12 cellular contexts compared by ENCODE assay signal in the genomic region with DNA sequence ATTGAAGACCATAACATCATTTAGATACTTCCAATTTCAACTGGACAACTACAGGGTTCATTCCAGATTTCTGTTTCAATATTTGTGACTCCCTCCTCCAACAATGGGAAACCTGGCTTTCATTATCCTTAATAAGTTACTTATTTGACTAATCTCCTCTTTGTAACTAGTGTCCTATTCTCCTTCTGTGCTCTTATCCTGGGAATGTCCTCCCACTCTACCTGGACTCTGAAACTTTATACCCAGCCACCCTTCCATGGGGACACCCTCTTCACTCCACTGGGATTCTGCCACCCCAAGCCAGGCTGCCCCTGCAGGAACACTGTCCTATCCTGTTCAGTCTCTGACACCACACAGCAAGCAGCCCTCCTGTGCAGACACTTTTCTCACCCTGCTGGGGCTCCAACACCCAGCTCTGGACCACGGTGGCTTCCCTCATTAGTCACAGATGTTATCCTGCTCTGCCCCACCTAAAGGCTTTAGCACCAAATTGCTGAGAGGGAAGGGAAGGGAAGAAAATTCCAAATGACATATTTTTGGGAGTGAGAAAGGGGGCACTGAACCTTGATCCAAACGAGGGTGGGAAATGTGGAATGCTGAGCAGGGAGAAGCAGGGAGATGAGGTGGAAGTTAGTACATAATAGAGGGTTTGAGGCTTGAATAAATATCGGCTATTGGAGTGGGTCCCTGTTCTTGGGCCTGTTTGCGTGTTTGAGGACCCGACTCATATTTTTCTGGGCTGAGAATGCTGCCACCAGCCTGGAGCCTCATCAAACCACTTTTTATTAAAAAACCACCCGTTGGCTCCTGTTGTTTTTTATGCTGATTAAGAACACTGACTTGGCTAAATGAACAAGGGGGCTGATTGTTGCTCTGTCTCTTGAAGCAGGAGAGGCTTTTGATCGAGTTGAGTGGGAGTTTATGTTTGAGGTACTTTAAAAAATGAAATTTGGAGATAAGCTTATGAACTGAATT. TPM values are rescaled to one million over a fixed set of nuclear protein-coding genes. Genes with fewer than 3 reads are reported as not detected.
DNase-seq lines count a peak whose midpoint lies in the region; ATAC-seq, FAIRE-seq and TF ChIP-seq lines count a peak whose summit lies in the region.
"Had no signal": no experiment of that assay in that cellular context is flagged by ENCODE, and none has a peak within 500 bp of the region (broad histone marks: within the 10 kb centered on the region; RNA-seq: fewer than 3 reads in every experiment).

No MANE protein-coding gene starts in this region.

- H3K27ac ChIP-seq in MM.1S (ENCODE audit: low read length) = peak overlapping the region; percentile 27; the same call in 1 of the 2 replicates
- peak overlapping the region; percentile 87 for H3K27ac ChIP-seq in neutrophil
- H3K27ac ChIP-seq: stomach had no signal

- H3K9ac ChIP-seq in MM.1S (ENCODE audit: low read length) = no peak overlapping the region

- no peaks in the 10 kb centered on the region for H3K9me3 ChIP-seq in MM.1S (replicated peaks; ENCODE audit: insufficient read depth, low read length)
- no peaks in the 10 kb centered on the region for H3K9me3 ChIP-seq in neutrophil
- H3K9me3 ChIP-seq: stomach had no signal

- TF ChIP-seq CTCF in MM.1S (IDR thresholded peaks at IDR 0.05; ENCODE audit: low read length) (no peak), bronchial epithelial cell (IDR thresholded peaks at IDR 0.05; ENCODE audit: insufficient read depth, low read length, severe bottlenecking) (no peak), neutrophil (IDR thresholded peaks at IDR 0.05) (no peak)

- H3K4me3 ChIP-seq in MM.1S (ENCODE audit: low read length) (no peak overlapping the region), bronchial epithelial cell (ENCODE audit: low read depth, low read length) (no peak overlapping the region), neutrophil (ENCODE audit: low read depth in 1 of 2, low read length in 1 of 2) (peak overlapping the region in 1 of 2 experiments; percentile 32)
- H3K4me3 ChIP-seq: stomach had no signal

- no peaks in the 10 kb centered on the region for H3K79me2 ChIP-seq in MM.1S (ENCODE audit: low read length)

- no peaks in the 10 kb centered on the region for H4K20me1 ChIP-seq in MM.1S (ENCODE audit: insufficient read depth, low read length)

- H3K9me2 ChIP-seq in MM.1S (replicated peaks; ENCODE audit: insufficient read depth, low read length) = no peaks in the 10 kb centered on the region

- no peaks in the 10 kb centered on the region for H3F3A ChIP-seq in MM.1S (ENCODE audit: insufficient read depth, low read length)

- FAIRE-seq in bronchial epithelial cell (lab: Jason Lieb, UNC) = no peak

- no peaks in the 10 kb centered on the region for H3K36me3 Mint-ChIP-seq in activated naive CD4-positive, alpha-beta T cell treated with anti-CD3 and anti-CD28 coated beads, Interleukin-2, amount 50 U/mL, for 72 hours

- H3K4me1 ChIP-seq in MM.1S (ENCODE audit: low read length) = peaks cover 15% of the 10 kb centered on the region
- H3K4me1 ChIP-seq in neutrophil (ENCODE audit: control insufficient read depth in 1 of 2, insufficient read depth in 1 of 2, low read depth in 1 of 2, low read length in 1 of 2) = peaks cover 43 to 46% of the 10 kb centered on the region in 2 experiments
- H3K4me1 ChIP-seq: stomach had no signal

- no peaks in the 10 kb centered on the region for H3K36me3 ChIP-seq in MM.1S (replicated peaks; ENCODE audit: insufficient read depth, low read length)
- no peaks in the 10 kb centered on the region for H3K36me3 ChIP-seq in bronchial epithelial cell (ENCODE audit: control insufficient read depth, insufficient read depth, low read length)
- H3K36me3 ChIP-seq in neutrophil = no peaks in the 10 kb centered on the region
- H3K36me3 ChIP-seq: stomach had no signal

- H3K9me3 Mint-ChIP-seq in activated naive CD4-positive, alpha-beta T cell treated with anti-CD3 and anti-CD28 coated beads, Interleukin-2, amount 50 U/mL, for 72 hours = no peaks in the 10 kb centered on the region
- H3K9me3 Mint-ChIP-seq: central memory CD8-positive, alpha-beta T cell had no signal

- DNase-seq in GM04503 (ENCODE audit: low read depth) (peak; percentile 7), MM.1S (no peak), bronchial epithelial cell (ENCODE audit: low read depth) (peak; percentile 20), cerebellum (ENCODE audit: low spot score) (no peak), NCI-H2171 treated with DMSO at 0.1 percent for 48 hours (lab: John Stamatoyannopoulos, UW) (no peak)
- no peak for DNase-seq in activated naive CD4-positive, alpha-beta T cell treated with anti-CD3 and anti-CD28 coated beads, Interleukin-2, amount 50 U/mL, for 72 hours (ENCODE audit: low spot score in 2 of 2)
- DNase-seq: DMS79 treated with DMSO at 0.1 percent for 48 hours, NCI-H510A, stomach had no signal

- no peak overlapping the region for H3K4me2 ChIP-seq in MM.1S (ENCODE audit: low read depth, low read length)

- H2AFZ ChIP-seq in MM.1S (ENCODE audit: low read length) = no peak overlapping the region

- H3K27me3 ChIP-seq in MM.1S (replicated peaks; ENCODE audit: insufficient read depth, low read length) (no peaks in the 10 kb centered on the region), bronchial epithelial cell (ENCODE audit: control insufficient read depth, insufficient read depth, low read length) (no peaks in the 10 kb centered on the region), neutrophil (no peaks in the 10 kb centered on the region)
- H3K27me3 ChIP-seq: stomach had no signal

- no peak for ATAC-seq in HG02840 (IDR thresholded peaks at IDR 0.05; ENCODE audit: low FRiP score, unreplicated experiment)
- ATAC-seq in activated naive CD4-positive, alpha-beta T cell treated with anti-CD3 and anti-CD28 coated beads, Interleukin-2, amount 50 U/mL, for 72 hours = no peak

- H3K27ac Mint-ChIP-seq in activated naive CD4-positive, alpha-beta T cell treated with anti-CD3 and anti-CD28 coated beads, Interleukin-2, amount 50 U/mL, for 72 hours = no peak overlapping the region

RNA-seq across cellular contexts. Expression of a gene that starts 54.0 kb away (rescaled TPM):
- total RNA-seq in bronchial epithelial cell (22.6 and 30.2 TPM in 2 replicates), cerebellum (48.5 TPM)
- total RNA-seq in activated naive CD4-positive, alpha-beta T cell treated with anti-CD3 and anti-CD28 coated beads, Interleukin-2, amount 50 U/mL, for 72 hours = 10 to 100 TPM; 48.8 to 63.4 TPM

Comparison
In these comparisons a context has a peak if more than half of its experiments do, and no peak if none do; other contexts are left out.
1. DNase-seq: peak in GM04503 (single experiment) and bronchial epithelial cell (single experiment); none in MM.1S (single experiment), cerebellum (single experiment), NCI-H2171 treated with DMSO at 0.1 percent for 48 hours (single experiment) and activated naive CD4-positive, alpha-beta T cell treated with anti-CD3 and anti-CD28 coated beads, Interleukin-2, amount 50 U/mL, for 72 hours (0 of 2).